In the genomic region with DNA sequence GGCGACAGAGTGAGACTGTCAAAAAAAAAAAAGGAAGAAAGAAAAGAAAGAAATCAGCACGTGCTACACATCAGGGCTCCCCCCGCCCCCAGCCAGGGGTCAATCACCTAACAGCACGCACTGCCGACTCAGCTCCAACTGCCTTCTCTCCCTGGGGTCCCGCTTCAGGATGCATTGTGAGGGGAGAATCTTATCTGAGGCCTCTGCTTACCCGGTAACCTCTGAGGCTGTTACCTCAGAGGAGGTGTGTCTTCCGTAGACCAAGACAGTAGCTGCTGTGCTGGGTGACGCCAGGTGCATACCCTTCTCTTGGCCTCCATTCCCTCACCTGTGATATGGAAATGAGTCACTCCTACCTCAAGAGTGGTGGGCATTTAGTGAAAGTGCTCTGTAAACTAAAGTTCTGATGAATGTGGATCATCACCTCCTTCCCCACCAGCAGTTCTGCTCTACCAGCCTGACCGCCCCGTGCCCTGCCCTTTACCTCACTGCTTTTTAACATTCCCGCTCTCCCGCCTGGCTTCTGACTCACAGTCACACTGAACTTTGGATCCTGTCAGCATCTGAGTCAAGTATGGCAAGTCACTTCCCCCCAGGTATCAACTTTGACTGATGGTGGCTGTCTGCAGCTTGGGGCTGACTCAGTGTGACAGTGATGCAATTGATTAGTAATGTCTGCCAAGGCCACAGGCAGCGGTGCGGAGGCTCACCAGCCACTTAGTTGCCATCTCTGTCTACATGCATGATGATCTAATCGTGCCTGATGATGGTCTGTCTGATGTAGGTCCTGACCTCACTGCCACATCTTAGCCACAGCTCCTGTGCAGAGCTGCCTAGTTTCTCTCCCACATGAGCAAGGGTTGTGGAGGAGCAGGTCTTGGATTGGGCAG, we compare ENCODE assay signal across 8 cellular contexts. TPM values are rescaled to one million over a fixed set of nuclear protein-coding genes. Genes with fewer than 3 reads are reported as not detected.
A peak's percentile ranks its signal among the peaks of the same experiment; 100 is the strongest.
DNase-seq lines count a peak whose midpoint lies in the region; ATAC-seq and TF ChIP-seq lines count a peak whose summit lies in the region.

No MANE protein-coding gene starts in this region.

- no peak for TF ChIP-seq POLR2A in IMR-90 (IDR thresholded peaks at IDR 0.05; ENCODE audit: low read depth, low read length)

- POLR2A ChIA-PET in IMR-90 (lab: Charles Lee; ENCODE audit: unreplicated experiment): no interaction called here

- H2AFZ ChIP-seq in IMR-90 (replicated peaks; ENCODE audit: low read length, poor library complexity): peak overlapping the region; percentile 72

- no peak overlapping the region for H2BK5ac ChIP-seq in IMR-90 (ENCODE audit: low read depth, low read length, poor library complexity, severe bottlenecking)

- peak; percentile 94 for DNase-seq in ACHN
- DNase-seq in IMR-90: peak; percentile 87
- peak; percentile 74 to 80 for DNase-seq in activated T-cell treated with anti-CD3 and anti-CD28 coated beads, Interleukin-2, amount 50 U/mL, for 48 hours
- no peak for DNase-seq in left lobe of liver (ENCODE audit: low spot score)
- no peak for DNase-seq in DMS153 treated with DMSO at 0.1 percent for 48 hours (lab: John Stamatoyannopoulos, UW; ENCODE audit: unreplicated experiment)
- no peak for DNase-seq in NCI-H748 (lab: John Stamatoyannopoulos, UW; ENCODE audit: unreplicated experiment)
- no peak for DNase-seq in NCI-H2107 treated with DMSO at 0.1 percent for 48 hours (lab: John Stamatoyannopoulos, UW; ENCODE audit: unreplicated experiment)
- no peak for DNase-seq in GM19240 (ENCODE audit: insufficient read length, low spot score)

- no peak overlapping the region for H3K9ac ChIP-seq in IMR-90 (ENCODE audit: low read depth, low read length)

- H3K4ac ChIP-seq in IMR-90 (ENCODE audit: low read depth, low read length): no peak overlapping the region; the same call in 1 of the 2 replicates

- H3K4me3 ChIP-seq in IMR-90 (ENCODE audit: insufficient read depth, low read depth, low read length): no peak overlapping the region

- dilution Hi-C loops in IMR-90 (cut with HindIII; ENCODE audit: low sequenced_read_pairs, unreplicated experiment): no loop called here

- peaks cover 5% of the 10 kb centered on the region; the same call in 1 of the 2 replicates for H3K9me3 ChIP-seq in IMR-90 (ENCODE audit: control insufficient read depth, insufficient read depth, low read length)

- ATAC-seq in IMR-90 (ENCODE audit: low read depth) (peak; percentile 51), left lobe of liver (peak; percentile 39)

- H3K27me3 ChIP-seq in IMR-90 (ENCODE audit: control insufficient read depth, insufficient read depth, low read length): peaks cover 2% of the 10 kb centered on the region; the same call in 1 of the 2 replicates

- no peak overlapping the region for H4K91ac ChIP-seq in IMR-90 (ENCODE audit: insufficient read depth, low read depth, low read length)

- H3K14ac ChIP-seq in IMR-90 (replicated peaks; ENCODE audit: low read depth, low read length): no peak overlapping the region

- H4K8ac ChIP-seq in IMR-90 (ENCODE audit: low read depth in 2 of 2, low read length in 2 of 2): no peak overlapping the region

- no peak overlapping the region for H4K5ac ChIP-seq in IMR-90 (ENCODE audit: low read depth, low read length)

- no peaks in the 10 kb centered on the region for H3K4me1 ChIP-seq in IMR-90 (ENCODE audit: control insufficient read depth, insufficient read depth, low read length)

- H4K20me1 ChIP-seq in IMR-90 (ENCODE audit: insufficient read depth, low read length): no peaks in the 10 kb centered on the region

- in situ Hi-C loops in ACHN (cut with HindIII; ENCODE audit: low pct_ligation_motif_present, low pct_unique_long_range_greater_than_20kb, low sequenced_read_pairs) (no loop called here), IMR-90 (cut with MboI; ENCODE audit: low sequenced_read_pairs) (no loop called here)

- no peak overlapping the region for H2AK5ac ChIP-seq in IMR-90 (ENCODE audit: low read depth, low read length)

- no CpG with 5 or more reads among the region's 16 CpGs for WGBS in IMR-90 (ENCODE audit: extremely low coverage in 2 of 2, insufficient read length in 1 of 2), 2 experiments

- peaks cover 3% of the 10 kb centered on the region; the same call in 1 of the 2 replicates for H3K36me3 ChIP-seq in IMR-90 (ENCODE audit: control insufficient read depth, insufficient read depth, low read length)

- H3K27ac ChIP-seq in IMR-90 (ENCODE audit: insufficient read depth, low read length): no peak overlapping the region

- H3K4me2 ChIP-seq in IMR-90 (ENCODE audit: low read depth, low read length): no peak overlapping the region

- no peak overlapping the region for H2BK15ac ChIP-seq in IMR-90 (ENCODE audit: low read depth, low read length)

- H3K79me1 ChIP-seq in IMR-90 (ENCODE audit: low read depth in 1 of 2, low read length in 2 of 2): no peaks in the 10 kb centered on the region

- intact Hi-C loops in IMR-90 (cut with micrococcal nuclease): no loop called here

- H2BK20ac ChIP-seq in IMR-90 (ENCODE audit: low read depth, low read length): no peak overlapping the region

- TF ChIP-seq CTCF in IMR-90 (conservative IDR thresholded peaks at IDR 0.05; ENCODE audit: low read depth, low read length): no peak

- H3K9me1 ChIP-seq in IMR-90 (ENCODE audit: insufficient read depth, low read length): peaks cover 3% of the 10 kb centered on the region; the same call in 1 of the 2 replicates

- no peak overlapping the region for H3K18ac ChIP-seq in IMR-90 (ENCODE audit: low read depth, low read length)

- H2BK120ac ChIP-seq in IMR-90 (ENCODE audit: low read depth, low read length): no peak overlapping the region

- TF ChIP-seq RAD21 in IMR-90 (IDR thresholded peaks at IDR 0.05; ENCODE audit: low read length): no peak

- H3K23ac ChIP-seq in IMR-90 (ENCODE audit: low read depth, low read length): no peak overlapping the region

- peak overlapping the region; percentile 76 for H2AK9ac ChIP-seq in IMR-90 (replicated peaks; ENCODE audit: low read depth, low read length, poor library complexity)

- no TSS peak for BruUV-seq in IMR-90 (replicated peaks; lab: Mats Ljungman, UMichigan)

- CTCF ChIA-PET in IMR-90 (lab: Yijun Ruan, JAX): no interaction called here

- no peak overlapping the region for H3K56ac ChIP-seq in IMR-90 (ENCODE audit: extremely low read depth, insufficient read depth, low read length)

TF ChIP-seq in IMR-90, 13 proteins besides CTCF, POLR2A, EP300 and RAD21:
- TF ChIP-seq FOS (IDR thresholded peaks at IDR 0.05; ENCODE audit: low read depth, low read length): peak; percentile 87
- TF ChIP-seq SMC3 (IDR thresholded peaks at IDR 0.05; ENCODE audit: low read depth, low read length): no peak
- peak; percentile 93 for TF ChIP-seq CEBPB (IDR thresholded peaks at IDR 0.05; ENCODE audit: low read depth, low read length)
- peak; percentile 8; the same call in 1 of the 2 replicates for TF ChIP-seq MAFK (IDR thresholded peaks at IDR 0.05; ENCODE audit: low read depth, low read length)
- TF ChIP-seq RCOR1 (IDR thresholded peaks at IDR 0.05; ENCODE audit: insufficient replicate concordance, low read length): no peak
- TF ChIP-seq CHD1 (IDR thresholded peaks at IDR 0.05; ENCODE audit: low read depth, low read length): no peak
- TF ChIP-seq BHLHE40 (IDR thresholded peaks at IDR 0.05; ENCODE audit: low read depth, low read length): peak; percentile 59; the same call in 1 of the 2 replicates
- TF ChIP-seq USF2 (IDR thresholded peaks at IDR 0.05; ENCODE audit: low read depth, low read length): no peak
- no peak for TF ChIP-seq MXI1 (IDR thresholded peaks at IDR 0.05; ENCODE audit: borderline replicate concordance, low read depth, low read length)
TF ChIP-seq in IMR-90: peak in this region for 4.

RNA-seq across cellular contexts. Expression of gene ARID5A, which starts 20.1 kb away (rescaled TPM):
- total RNA-seq in IMR-90 (2012; rRNA removed): 2.2 and 2.3 TPM in 2 replicates
- 6.7 and 7.2 TPM in 2 replicates for polyA plus RNA-seq in IMR-90 (2012; rRNA removed)
- polyA plus RNA-seq in IMR-90 (2012; cell fraction: cytosol; rRNA removed): 4.4 and 7.1 TPM in 2 replicates
- 9.5 and 20.2 TPM in 2 replicates for polyA plus RNA-seq in IMR-90 (2012; cell fraction: nucleus; rRNA removed; ENCODE audit: low replicate concordance)
- total RNA-seq in left lobe of liver: 18.9 TPM

RNA-seq across cellular contexts. Expression of gene NEURL3, which starts 51.5 kb away (rescaled TPM):
- total RNA-seq in IMR-90 (2012; rRNA removed) (not detected in 2 replicates), left lobe of liver (0.43 TPM)
- not detected in 2 replicates for polyA plus RNA-seq in IMR-90 (2012; rRNA removed)
- polyA plus RNA-seq in IMR-90 (2012; cell fraction: cytosol; rRNA removed): not detected in 2 replicates
- 0.06 TPM in 1 of 2 replicates, not detected in the other for polyA plus RNA-seq in IMR-90 (2012; cell fraction: nucleus; rRNA removed; ENCODE audit: low replicate concordance)

Comparison
In these comparisons a context has a peak if more than half of its experiments do, and no peak if none do; other contexts are left out.
1. DNase-seq: peak in ACHN (single experiment), IMR-90 (single experiment) and activated T-cell treated with anti-CD3 and anti-CD28 coated beads, Interleukin-2, amount 50 U/mL, for 48 hours (2 of 2); none in left lobe of liver (single experiment), DMS153 treated with DMSO at 0.1 percent for 48 hours (single experiment), NCI-H748 (single experiment), NCI-H2107 treated with DMSO at 0.1 percent for 48 hours (single experiment) and GM19240 (single experiment).